ENCODE assay signal across 10 cellular contexts in genomic region chr1:179105393-179105792, GRCh38. TPM values are rescaled to one million over a fixed set of nuclear protein-coding genes. Genes with fewer than 3 reads are reported as not detected.
A peak's percentile ranks its signal among the peaks of the same experiment; 100 is the strongest.
DNase-seq lines count a peak whose midpoint lies in the region; TF ChIP-seq lines count a peak whose summit lies in the region.
"Had no signal": no experiment of that assay in that cellular context is flagged by ENCODE, and none has a peak within 500 bp of the region (broad histone marks: within the 10 kb centered on the region; RNA-seq: fewer than 3 reads in every experiment).

No MANE protein-coding gene starts in this region.

- no peaks in the 10 kb centered on the region for H3K9me3 Mint-ChIP-seq in mesothelial cell of epicardium

- H3K9me3 ChIP-seq in breast epithelium: no peaks in the 10 kb centered on the region

- peaks cover 24% of the 10 kb centered on the region for H3K36me3 Mint-ChIP-seq in mesothelial cell of epicardium

- H3K27ac ChIP-seq in breast epithelium: no peak overlapping the region
- H3K27ac ChIP-seq: parathyroid adenoma had no signal

- H3K27ac Mint-ChIP-seq in mesothelial cell of epicardium: no peak overlapping the region

- TF ChIP-seq CTCF in breast epithelium (IDR thresholded peaks at IDR 0.05) (peak in 2 of 3 donors; percentile 26 to 48), mesothelial cell of epicardium (IDR thresholded peaks at IDR 0.05; ENCODE audit: unreplicated experiment) (peak; percentile 53), GM10248 (IDR thresholded peaks at IDR 0.05; ENCODE audit: control extremely low read depth, extremely low read depth, low read depth, missing control alignments) (no peak)

- TF ChIP-seq RAD21 in Ishikawa (IDR thresholded peaks at IDR 0.05; ENCODE audit: low read depth): peak; percentile 53

- CTCF ChIA-PET in GM10248 (lab: Yijun Ruan, JAX): interaction anchor here (0.8 to 2.3 kb wide), 9 partner anchors 10 to 265 kb away, joined by 4 to 15 read pairs (median 5); no protein-coding TSS in a partner anchor

- H3K4me1 Mint-ChIP-seq in mesothelial cell of epicardium: peaks cover 9% of the 10 kb centered on the region

- H3K27me3 Mint-ChIP-seq in mesothelial cell of epicardium (ENCODE audit: low read depth): no peaks in the 10 kb centered on the region

- intact Hi-C loops in breast epithelium (cut with DNase I; ENCODE audit: low total_unique reads): no loop called here

- no peak for TF ChIP-seq EP300 in Ishikawa (IDR thresholded peaks at IDR 0.05; ENCODE audit: borderline replicate concordance)

- H3K36me3 ChIP-seq in breast epithelium: no peaks in the 10 kb centered on the region

- no peaks in the 10 kb centered on the region for H3K4me1 ChIP-seq in breast epithelium
- H3K4me1 ChIP-seq: parathyroid adenoma had no signal

- POLR2A ChIA-PET in GM10248 (lab: Yijun Ruan, JAX): no interaction called here

- no peak overlapping the region for H3K4me3 Mint-ChIP-seq in mesothelial cell of epicardium

- no peak for TF ChIP-seq POLR2A in breast epithelium (IDR thresholded peaks at IDR 0.05)

- DNase-seq in D341Med (ENCODE audit: low spot score): peak; percentile 83
- no peak for DNase-seq in breast epithelium (ENCODE audit: low spot score in 2 of 2)
- no peak for DNase-seq in mesothelial cell of epicardium (ENCODE audit: low spot score in 2 of 2, unreplicated experiment in 2 of 2)
- no peak for DNase-seq in EL
- DNase-seq in central memory CD4-positive, alpha-beta T cell: no peak
- no peak for DNase-seq in putamen (ENCODE audit: low spot score)
- DNase-seq in GM10248 (ENCODE audit: extremely low spot score): no peak
- DNase-seq: effector CD4-positive, alpha-beta T cell had no signal

- no peaks in the 10 kb centered on the region for H3K27me3 ChIP-seq in breast epithelium

- no peak overlapping the region for H3K4me3 ChIP-seq in breast epithelium

TF ChIP-seq in Ishikawa, 13 proteins besides CTCF, POLR2A, EP300 and RAD21:
- TF ChIP-seq, protein P1, sequence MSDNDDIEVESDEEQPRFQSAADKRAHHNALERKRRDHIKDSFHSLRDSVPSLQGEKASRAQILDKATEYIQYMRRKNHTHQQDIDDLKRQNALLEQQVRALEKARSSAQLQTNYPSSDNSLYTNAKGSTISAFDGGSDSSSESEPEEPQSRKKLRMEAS (IDR thresholded peaks at IDR 0.05): no peak
- no peak for TF ChIP-seq CREB1 (IDR thresholded peaks at IDR 0.05; ENCODE audit: low read depth)
- no peak for TF ChIP-seq TCF12 (IDR thresholded peaks at IDR 0.05; ENCODE audit: low read depth)
- TF ChIP-seq FOXM1 (IDR thresholded peaks at IDR 0.05; ENCODE audit: borderline replicate concordance, low read depth): no peak
- no peak for TF ChIP-seq CEBPB (IDR thresholded peaks at IDR 0.05)
- TF ChIP-seq TAF1 (IDR thresholded peaks at IDR 0.05; ENCODE audit: low read depth): no peak
- no peak for TF ChIP-seq NFIC (IDR thresholded peaks at IDR 0.05)
- TF ChIP-seq REST (IDR thresholded peaks at IDR 0.05; ENCODE audit: low read depth): no peak
- TF ChIP-seq, protein P2, sequence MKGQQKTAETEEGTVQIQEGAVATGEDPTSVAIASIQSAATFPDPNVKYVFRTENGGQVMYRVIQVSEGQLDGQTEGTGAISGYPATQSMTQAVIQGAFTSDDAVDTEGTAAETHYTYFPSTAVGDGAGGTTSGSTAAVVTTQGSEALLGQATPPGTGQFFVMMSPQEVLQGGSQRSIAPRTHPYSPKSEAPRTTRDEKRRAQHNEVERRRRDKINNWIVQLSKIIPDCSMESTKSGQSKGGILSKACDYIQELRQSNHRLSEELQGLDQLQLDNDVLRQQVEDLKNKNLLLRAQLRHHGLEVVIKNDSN (IDR thresholded peaks at IDR 0.05): no peak
- TF ChIP-seq YY1 (IDR thresholded peaks at IDR 0.05; ENCODE audit: low read depth): no peak
- no peak for TF ChIP-seq EGR1 (IDR thresholded peaks at IDR 0.05)
- TF ChIP-seq ZBTB7A (IDR thresholded peaks at IDR 0.05; ENCODE audit: low read depth): no peak
TF ChIP-seq in Ishikawa: peak in this region for 0.

RNA-seq across cellular contexts. Expression of gene TOR3A, which starts 23.5 kb away (rescaled TPM):
- total RNA-seq in breast epithelium: 10 to 100 TPM; 32.8 to 50.5 (median 35.6) TPM
- 16.5 to 18.3 TPM (median 17.3 TPM) in 3 replicates for total RNA-seq in mesothelial cell of epicardium
